Comparison of ENCODE assay signal across 10 cellular contexts in the genomic region with DNA sequence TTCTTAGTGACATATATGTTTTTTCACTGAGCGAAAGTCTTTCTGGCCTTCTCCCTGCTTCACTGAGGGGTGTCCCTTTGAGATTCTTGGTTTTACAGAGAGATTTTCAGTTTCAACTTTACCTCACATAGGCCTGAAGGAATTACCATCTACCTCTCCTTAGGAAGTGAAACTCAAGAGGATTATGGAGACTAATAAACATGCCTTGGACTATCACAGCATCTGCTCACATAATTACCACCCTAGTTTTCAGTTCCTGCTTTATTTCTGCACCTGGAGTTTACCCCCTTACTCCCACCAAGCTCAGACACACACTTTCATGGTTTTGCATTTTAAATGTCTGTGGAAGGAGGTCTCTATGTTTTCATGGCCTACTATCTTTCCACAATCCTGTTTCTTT.
DNase-seq lines count a peak whose midpoint lies in the region; ATAC-seq and TF ChIP-seq lines count a peak whose summit lies in the region.
"Had no signal": no experiment of that assay in that cellular context is flagged by ENCODE, and none has a peak within 500 bp of the region (broad histone marks: within the 10 kb centered on the region; RNA-seq: fewer than 3 reads in every experiment).

No MANE protein-coding gene starts in this region.

- no peaks in the 10 kb centered on the region for H3K4me1 ChIP-seq in breast epithelium
- no peaks in the 10 kb centered on the region for H3K4me1 ChIP-seq in mesendoderm (ENCODE audit: control insufficient read depth, low read depth, low read length)

- H3K56ac ChIP-seq in mesendoderm (ENCODE audit: low read length) = no peak overlapping the region

- no peaks in the 10 kb centered on the region for H3K27me3 Mint-ChIP-seq in MCF 10A (ENCODE audit: insufficient read depth, unreplicated experiment)

- no peak overlapping the region for H2BK5ac ChIP-seq in mesendoderm (ENCODE audit: low read length)

- H3K4me2 ChIP-seq in mesendoderm (ENCODE audit: low read length) = no peak overlapping the region
- H3K4me2 ChIP-seq: PC-9 had no signal

- no peak overlapping the region for H2AK5ac ChIP-seq in mesendoderm (ENCODE audit: low read length)

- H3K27ac ChIP-seq in breast epithelium (no peak overlapping the region), mesendoderm (ENCODE audit: low read depth, low read length) (no peak overlapping the region)
- H3K27ac ChIP-seq: PC-9 had no signal

- TF ChIP-seq CTCF in MCF 10A (IDR thresholded peaks at IDR 0.05; ENCODE audit: unreplicated experiment) (no peak), breast epithelium (IDR thresholded peaks at IDR 0.05) (no peak)

- H3K36me3 Mint-ChIP-seq in MCF 10A (ENCODE audit: insufficient read depth, unreplicated experiment) = no peaks in the 10 kb centered on the region

- H3K18ac ChIP-seq in mesendoderm (ENCODE audit: low read length) = no peak overlapping the region

- H3K27me3 ChIP-seq in breast epithelium (no peaks in the 10 kb centered on the region), mesendoderm (ENCODE audit: insufficient read depth, low read length, poor library complexity) (no peaks in the 10 kb centered on the region)

- H4K5ac ChIP-seq in mesendoderm (ENCODE audit: low read length) = no peak overlapping the region

- H3K4me1 Mint-ChIP-seq in MCF 10A (ENCODE audit: insufficient read depth, unreplicated experiment) = peaks cover 15% of the 10 kb centered on the region

- no peak overlapping the region for H3K23ac ChIP-seq in mesendoderm (ENCODE audit: low read length)

- H3K79me1 ChIP-seq in mesendoderm (ENCODE audit: low read length) = no peaks in the 10 kb centered on the region

- no peak overlapping the region for H3K4me3 Mint-ChIP-seq in MCF 10A (ENCODE audit: unreplicated experiment)

- DNase-seq in MCF 10A (ENCODE audit: unreplicated experiment) = no peak
- DNase-seq in breast epithelium (ENCODE audit: low spot score in 2 of 2) = no peak
- no peak for DNase-seq in NCI-H2029 (lab: John Stamatoyannopoulos, UW)
- DNase-seq in medulla oblongata (ENCODE audit: extremely low spot score) = no peak
- DNase-seq in mesendoderm = no peak
- no peak for DNase-seq in T-helper 9 cell
- DNase-seq: KG1, PC-9 had no signal

- H3K36me3 ChIP-seq in breast epithelium (no peaks in the 10 kb centered on the region), mesendoderm (ENCODE audit: control insufficient read depth, insufficient read depth, low read length) (no peaks in the 10 kb centered on the region)

- BruUV-seq in MCF 10A (replicated peaks; lab: Mats Ljungman, UMichigan) = no TSS peak

- H3K4me3 ChIP-seq in breast epithelium (no peak overlapping the region), mesendoderm (ENCODE audit: low read length) (no peak overlapping the region)
- H3K4me3 ChIP-seq: PC-9 had no signal

- no CpG with 5 or more reads among the region's 1 CpG for WGBS in mesendoderm (ENCODE audit: extremely low coverage, insufficient coverage, low lambda C conversion rate)

- H2BK120ac ChIP-seq in mesendoderm (ENCODE audit: low read depth, low read length) = no peak overlapping the region

- CTCF ChIA-PET in MCF 10A (lab: Yijun Ruan, JAX) = interaction anchor here (2.5 to 3.1 kb wide), 2 partner anchors 16 to 37 kb away, joined by 12 to 34 read pairs; no protein-coding TSS in a partner anchor

- no peak overlapping the region for H3K4ac ChIP-seq in mesendoderm (ENCODE audit: low read depth, low read length)

- ATAC-seq in HG02623 (IDR thresholded peaks at IDR 0.05; ENCODE audit: unreplicated experiment) (peak; percentile 91), HG03520 (IDR thresholded peaks at IDR 0.05; ENCODE audit: unreplicated experiment) (peak; percentile 77)

- peaks cover 0 to 13% of the 10 kb centered on the region in 2 donors for H3K9me3 ChIP-seq in breast epithelium

- no peak for TF ChIP-seq POLR2A in breast epithelium (IDR thresholded peaks at IDR 0.05)

- H3K9me3 Mint-ChIP-seq in MCF 10A (ENCODE audit: unreplicated experiment) = no peaks in the 10 kb centered on the region

- H3K9ac ChIP-seq in mesendoderm (ENCODE audit: low read length) = no peak overlapping the region

- no peak overlapping the region for H4K8ac ChIP-seq in mesendoderm (ENCODE audit: low read depth, low read length)

- intact Hi-C loops in MCF 10A (cut with micrococcal nuclease) = no loop called here
- intact Hi-C loops in breast epithelium (cut with DNase I; ENCODE audit: low total_unique reads) = no loop called here

- H3K27ac Mint-ChIP-seq in MCF 10A (ENCODE audit: low read depth, unreplicated experiment) = peak overlapping the region; percentile 89

- POLR2A ChIA-PET in MCF 10A (lab: Yijun Ruan, JAX) = interaction anchor here (0.7 to 1.5 kb wide), 4 partner anchors 16 to 843 kb away, joined by 3 to 5 read pairs (median 3); no protein-coding TSS in a partner anchor

- no peaks in the 10 kb centered on the region for H3K79me2 ChIP-seq in mesendoderm (ENCODE audit: control insufficient read depth, insufficient read depth, low read length)

- no peak overlapping the region for H2BK15ac ChIP-seq in mesendoderm (replicated peaks; ENCODE audit: low read depth)
